In genomic region chr12:54392485-54393349, GRCh38 we compare ENCODE assay signal across 1 cellular context.
TF ChIP-seq lines count a peak whose summit lies in the region.

No MANE protein-coding gene starts in this region.

TF ChIP-seq in WTC11, 78 proteins besides CTCF, POLR2A, EP300 and RAD21 (continued from another document):
- TF ChIP-seq ARID4B (CRISPR knock-in tag; IDR thresholded peaks at IDR 0.05; ENCODE audit: borderline replicate concordance) (no peak), FOXP1 (CRISPR knock-in tag; IDR thresholded peaks at IDR 0.05; ENCODE audit: borderline replicate concordance) (no peak), ERG (CRISPR knock-in tag; IDR thresholded peaks at IDR 0.05) (no peak)
